ENCODE assay signal across 22 cellular contexts in the genomic region with DNA sequence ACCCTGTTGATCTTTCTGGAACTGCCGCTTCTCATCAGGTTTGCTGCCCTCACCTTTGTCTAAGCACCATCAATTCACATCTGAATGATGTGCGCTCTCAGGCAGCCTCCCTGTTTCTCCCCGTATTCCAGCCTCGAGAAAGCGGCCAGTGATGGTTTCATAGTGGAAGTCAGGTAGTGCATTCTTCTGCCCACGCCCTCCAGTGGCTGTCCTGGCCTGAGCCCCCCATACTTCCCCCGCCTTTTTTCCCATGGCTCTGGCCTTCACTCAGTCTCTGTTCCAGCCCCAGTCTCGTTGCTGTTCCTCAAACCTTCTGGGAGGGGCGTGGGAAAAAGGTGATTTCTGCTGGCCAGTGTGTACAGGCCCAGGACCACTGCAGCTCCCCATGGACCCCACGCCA.
DNase-seq lines count a peak whose midpoint lies in the region; ATAC-seq and TF ChIP-seq lines count a peak whose summit lies in the region.
"Had no signal": no experiment of that assay in that cellular context is flagged by ENCODE, and none has a peak within 500 bp of the region (broad histone marks: within the 10 kb centered on the region; RNA-seq: fewer than 3 reads in every experiment).

No MANE protein-coding gene starts in this region.

- no peak for ATAC-seq in HG03045 (IDR thresholded peaks at IDR 0.05; ENCODE audit: unreplicated experiment)
- ATAC-seq: gastrocnemius medialis, right cardiac atrium had no signal

- H3K27ac ChIP-seq in PC-9 (peak overlapping the region; percentile 81), endodermal cell (ENCODE audit: low read depth, low read length) (no peak overlapping the region), spleen (no peak overlapping the region)
- H3K27ac ChIP-seq: gastrocnemius medialis, SK-N-MC had no signal

- POLR2A ChIA-PET in PC-9 (lab: Charles Lee; ENCODE audit: unreplicated experiment), result no interaction called here

- BruUV-seq in PC-9 (replicated peaks; lab: Mats Ljungman, UMichigan), result no TSS peak

- H3K4me3 ChIP-seq in PC-9 (no peak overlapping the region), endodermal cell (ENCODE audit: low read length) (no peak overlapping the region), spleen (no peak overlapping the region)
- H3K4me3 ChIP-seq: gastrocnemius medialis, lung, SK-N-MC, smooth muscle cell had no signal

- H3K27me3 Mint-ChIP-seq in endodermal cell (ENCODE audit: insufficient read depth), result peaks cover 26% of the 10 kb centered on the region

- H3K79me2 ChIP-seq in PC-9 (ENCODE audit: low read depth), result no peaks in the 10 kb centered on the region

- intact Hi-C loops in PC-9 (cut with micrococcal nuclease; ENCODE audit: unreplicated experiment) (no loop called here), spleen (cut with DNase I; ENCODE audit: low total_unique reads) (no loop called here), posterior cingulate gyrus (cut with DNase I) (no loop called here)

- no peak overlapping the region for H2AFZ ChIP-seq in PC-9

- no peaks in the 10 kb centered on the region for H3K9me2 ChIP-seq in PC-9 (ENCODE audit: insufficient read depth)

- DNase-seq in activated CD8-positive, alpha-beta memory T cell treated with anti-CD3 and anti-CD28 coated beads for 24 hours, result peak; percentile 45
- DNase-seq in activated CD8-positive, alpha-beta memory T cell treated with anti-CD3 and anti-CD28 coated beads, Interleukin-2, amount 50 U/mL, for 48 hours, result no peak
- DNase-seq in PC-9, result no peak
- no peak for DNase-seq in endodermal cell
- peak; percentile 40 for DNase-seq in spleen
- no peak for DNase-seq in posterior cingulate gyrus
- DNase-seq in activated T-cell treated with anti-CD3 and anti-CD28 coated beads for 4 hours, result no peak
- DNase-seq: activated B cell treated with CpG ODN at 0.5 μM for 24 hours, gastrocnemius medialis, NCI-H1048, NCI-H1694, NCI-H446, NCI-H748 treated with DMSO at 0.1 percent for 48 hours, right cardiac atrium had no signal

- H3K36me3 ChIP-seq in PC-9 (ENCODE audit: low read depth) (no peaks in the 10 kb centered on the region), endodermal cell (ENCODE audit: control insufficient read depth, insufficient read depth, low read length) (no peaks in the 10 kb centered on the region), spleen (no peaks in the 10 kb centered on the region)
- H3K36me3 ChIP-seq: gastrocnemius medialis had no signal

- no peaks in the 10 kb centered on the region for H3K36me3 Mint-ChIP-seq in endodermal cell (ENCODE audit: low read depth)
- H3K36me3 Mint-ChIP-seq: IgD-negative memory B cell had no signal

- H4K20me1 ChIP-seq in PC-9 (ENCODE audit: insufficient read depth), result no peaks in the 10 kb centered on the region

- H3F3A ChIP-seq in PC-9 (ENCODE audit: insufficient read depth, low read depth), result peaks cover 39% of the 10 kb centered on the region

- 90 to 100% methylated on average over 4 to 10 of the region's 10 CpGs for WGBS in endodermal cell (ENCODE audit: insufficient coverage in 1 of 2, insufficient read length in 1 of 2), 2 experiments
- 75 to 89% (median 88%) methylated on average over 10 of the region's 10 CpGs for WGBS in spleen, 5 donors

- peak overlapping the region; percentile 4; the same call in 1 of the 2 replicates for H3K4me2 ChIP-seq in PC-9
- H3K4me2 ChIP-seq: smooth muscle cell had no signal

- no peak overlapping the region for H3K4me3 Mint-ChIP-seq in endodermal cell
- H3K4me3 Mint-ChIP-seq: activated B cell treated with CpG ODN at 0.5 μM for 24 hours; activated CD8-positive, alpha-beta memory T cell treated with anti-CD3 and anti-CD28 coated beads, Interleukin-2, amount 10 ng/mL, durations not matched to agents 7 days and 5 days; IgD-negative memory B cell; neural crest cell had no signal

- H3K27me3 ChIP-seq in PC-9 (ENCODE audit: insufficient read depth, low read depth) (no peaks in the 10 kb centered on the region), endodermal cell (ENCODE audit: control insufficient read depth, insufficient read depth, low read length, poor library complexity, severe bottlenecking) (peaks cover 12% of the 10 kb centered on the region), spleen (replicated peaks in 1 of 7) (peaks cover 0 to 22% (median 0%) of the 10 kb centered on the region in 7 donors)
- H3K27me3 ChIP-seq: gastrocnemius medialis had no signal

- H3K4me1 Mint-ChIP-seq in endodermal cell, result peaks cover 20% of the 10 kb centered on the region
- H3K4me1 Mint-ChIP-seq: activated B cell treated with CpG ODN at 0.5 μM for 24 hours, neural crest cell had no signal

- H3K9me3 ChIP-seq in PC-9 (ENCODE audit: insufficient read depth, low read depth), result peaks cover 6% of the 10 kb centered on the region; the same call in 1 of the 2 replicates
- H3K9me3 ChIP-seq in endodermal cell (ENCODE audit: control insufficient read depth, low read length), result no peaks in the 10 kb centered on the region
- H3K9me3 ChIP-seq in spleen, result no peaks in the 10 kb centered on the region
- H3K9me3 ChIP-seq: gastrocnemius medialis had no signal

- TF ChIP-seq CTCF in PC-9 (conservative IDR thresholded peaks at IDR 0.05) (no peak), endodermal cell (conservative IDR thresholded peaks at IDR 0.05) (no peak), spleen (IDR thresholded peaks at IDR 0.05 in 8 of 11, conservative IDR thresholded peaks at IDR 0.05 in 3 of 11) (no peak)

- CTCF ChIA-PET in PC-9 (lab: Charles Lee), result no interaction called here

- TF ChIP-seq POLR2A in spleen (IDR thresholded peaks at IDR 0.05), result no peak

- peak overlapping the region; percentile 85 for H3K27ac Mint-ChIP-seq in endodermal cell
- H3K27ac Mint-ChIP-seq: activated B cell treated with CpG ODN at 0.5 μM for 24 hours; activated CD8-positive, alpha-beta memory T cell treated with anti-CD3 and anti-CD28 coated beads, Interleukin-2, amount 10 ng/mL, durations not matched to agents 7 days and 5 days; activated T-cell treated with anti-CD3 and anti-CD28 coated beads, Interleukin-2, amount 50 U/mL, for 72 hours; IgD-negative memory B cell had no signal

- no peak overlapping the region for H3K9ac ChIP-seq in endodermal cell (ENCODE audit: extremely low read depth, low read length, poor library complexity, severe bottlenecking)

- no peaks in the 10 kb centered on the region for H3K9me3 Mint-ChIP-seq in endodermal cell

- peaks cover 42% of the 10 kb centered on the region for H3K4me1 ChIP-seq in PC-9 (replicated peaks; ENCODE audit: insufficient read depth)
- H3K4me1 ChIP-seq in endodermal cell (ENCODE audit: control insufficient read depth, insufficient read depth, low read length), result no peaks in the 10 kb centered on the region
- H3K4me1 ChIP-seq in spleen, result no peaks in the 10 kb centered on the region
- H3K4me1 ChIP-seq: gastrocnemius medialis had no signal

Comparison
In these comparisons a context has a peak if more than half of its experiments do, and no peak if none do; other contexts are left out.
1. DNase-seq: peak in activated CD8-positive, alpha-beta memory T cell treated with anti-CD3 and anti-CD28 coated beads for 24 hours (single experiment) and spleen (single experiment); none in activated CD8-positive, alpha-beta memory T cell treated with anti-CD3 and anti-CD28 coated beads, Interleukin-2, amount 50 U/mL, for 48 hours (single experiment), PC-9 (0 of 2), endodermal cell (single experiment), posterior cingulate gyrus (0 of 10) and activated T-cell treated with anti-CD3 and anti-CD28 coated beads for 4 hours (single experiment).